8 cellular contexts compared by ENCODE assay signal in the genomic region with DNA sequence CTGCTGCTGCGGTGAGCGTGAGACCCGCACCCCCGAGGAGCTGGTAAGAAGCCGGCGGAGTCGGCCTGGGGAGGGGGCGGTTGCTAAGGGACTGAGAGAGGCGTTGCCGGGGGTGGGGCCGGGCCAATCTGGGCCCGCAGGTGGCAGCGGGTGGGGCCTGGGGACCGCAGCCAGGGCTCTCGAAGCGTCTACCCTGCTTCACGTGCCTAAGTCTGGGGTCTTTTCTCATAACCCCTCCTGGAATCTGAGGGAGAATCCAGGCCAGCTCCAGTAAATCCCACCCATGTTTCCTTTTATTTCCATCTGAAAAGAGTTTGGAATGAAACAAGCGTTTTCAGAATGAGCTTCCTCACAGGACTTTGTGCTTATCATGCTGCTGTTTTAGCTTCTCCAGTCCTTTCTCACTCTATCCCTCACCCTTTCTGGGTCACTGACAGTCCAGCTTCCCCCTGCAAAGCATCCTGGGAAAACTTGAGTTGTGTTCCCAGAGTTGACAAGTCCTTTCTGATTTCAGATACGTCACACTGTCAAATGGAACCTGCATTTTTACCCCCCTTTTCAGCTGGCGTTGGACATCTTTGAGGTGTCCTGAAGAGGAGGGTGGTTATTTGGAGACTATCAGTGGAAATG. TPM values are rescaled to one million over a fixed set of nuclear protein-coding genes. Genes with fewer than 3 reads are reported as not detected.
DNase-seq lines count a peak whose midpoint lies in the region; ATAC-seq and TF ChIP-seq lines count a peak whose summit lies in the region.

No MANE protein-coding gene starts in this region.

- H3K9me3 Mint-ChIP-seq in memory B cell: no peaks in the 10 kb centered on the region

- H3K27me3 Mint-ChIP-seq in memory B cell: no peaks in the 10 kb centered on the region

- no peak for TF ChIP-seq POLR2A in transverse colon (IDR thresholded peaks at IDR 0.05)

- 0% methylated on average over 5 to 19 of the region's 20 CpGs for WGBS in transverse colon (ENCODE audit: low coverage in 1 of 2), 2 donors

- H3K27me3 ChIP-seq in transverse colon: no peaks in the 10 kb centered on the region

- DNase-seq in AG10803 (ENCODE audit: low read depth): peak; percentile 57
- DNase-seq in OCI-M1 (lab: John Stamatoyannopoulos, UW): peak; percentile 81
- DNase-seq in dermis blood vessel endothelial cell: peak; percentile 41
- no peak for DNase-seq in memory B cell (ENCODE audit: low spot score in 2 of 2)
- DNase-seq in transverse colon: no peak
- DNase-seq in NCI-H128 (lab: John Stamatoyannopoulos, UW; ENCODE audit: unreplicated experiment): no peak

- in situ Hi-C loops in transverse colon (cut with MboI; ENCODE audit: low pct_ligation_motif_present in 1 of 4, low pct_unique_long_range_greater_than_20kb in 1 of 4, low sequenced_read_pairs in 3 of 4): no loop called here

- peaks cover 0 to 7% (median 0%) of the 10 kb centered on the region in 4 donors for H3K36me3 ChIP-seq in transverse colon

- intact Hi-C loops in transverse colon (cut with DNase I; ENCODE audit: low total_unique reads): loop anchor here (10.0 kb wide), 1 partner anchor 72 kb away; the partner anchor contains the start of gene AGTRAP

- no peaks in the 10 kb centered on the region for H3K9me3 ChIP-seq in transverse colon

- TF ChIP-seq EP300 in transverse colon (IDR thresholded peaks at IDR 0.05; ENCODE audit: low read depth): no peak

- peaks cover 46% of the 10 kb centered on the region for H3K4me1 Mint-ChIP-seq in memory B cell

- H3K4me1 ChIP-seq in transverse colon: peaks cover 23 to 58% (median 39%) of the 10 kb centered on the region in 4 donors

- H3K27ac ChIP-seq in transverse colon: peak overlapping the region; percentile 94 to 98 (median 96)

- H3K27ac Mint-ChIP-seq in memory B cell: peak overlapping the region; percentile 94

- H3K36me3 Mint-ChIP-seq in memory B cell: peaks cover 8% of the 10 kb centered on the region

- peak; percentile 11 for ATAC-seq in GM18508 (IDR thresholded peaks at IDR 0.05; ENCODE audit: insufficient read depth, unreplicated experiment)
- ATAC-seq in HG02938 (IDR thresholded peaks at IDR 0.05; ENCODE audit: unreplicated experiment): peak; percentile 37
- ATAC-seq in memory B cell (ENCODE audit: low read depth): peak; percentile 64

- TF ChIP-seq CTCF in AG10803 (conservative IDR thresholded peaks at IDR 0.05; ENCODE audit: low read length) (no peak), transverse colon (IDR thresholded peaks at IDR 0.05) (no peak)

- H3K4me3 Mint-ChIP-seq in memory B cell: peak overlapping the region; percentile 94

- H3K4me3 ChIP-seq in AG10803 (ENCODE audit: low read length): peak overlapping the region; percentile 93
- peak overlapping the region; percentile 50 to 75 (median 71) for H3K4me3 ChIP-seq in transverse colon

RNA-seq across cellular contexts. Expression of gene CLCN6, which starts 0.4 kb away (rescaled TPM):
- total RNA-seq in dermis blood vessel endothelial cell (13.9 and 19.9 TPM in 2 replicates), transverse colon (100 to 1,000 TPM in 1 of 4 donors, 10 to 100 TPM in 3; 14.0 to 184 (median 30.7) TPM)

RNA-seq across cellular contexts. Expression of gene MTHFR, which starts 0.7 kb away (rescaled TPM):
- total RNA-seq in dermis blood vessel endothelial cell (46.3 and 52.4 TPM in 2 replicates), transverse colon (100 to 1,000 TPM in 1 of 4 donors, 10 to 100 TPM in 3; 42.8 to 141 (median 48.3) TPM)

RNA-seq across cellular contexts. Expression of gene NPPA, which starts 41.2 kb away (rescaled TPM):
- total RNA-seq in dermis blood vessel endothelial cell: not detected in 2 replicates
- total RNA-seq in transverse colon: not detected

RNA-seq across cellular contexts. Expression of gene C1orf167, which starts 44.4 kb away (rescaled TPM):
- total RNA-seq in dermis blood vessel endothelial cell: 0.05 TPM in 1 of 2 replicates, not detected in the other
- under 1 TPM in 1 of 4 donors, not detected in 3; 0.48 TPM for total RNA-seq in transverse colon

RNA-seq across cellular contexts. Expression of gene NPPB, which starts 52.3 kb away (rescaled TPM):
- not detected in 2 replicates for total RNA-seq in dermis blood vessel endothelial cell
- not detected for total RNA-seq in transverse colon

Comparison
In these comparisons a context has a peak if more than half of its experiments do, and no peak if none do; other contexts are left out.
1. DNase-seq: peak in AG10803 (single experiment), OCI-M1 (single experiment) and dermis blood vessel endothelial cell (single experiment); none in memory B cell (0 of 2), transverse colon (single experiment) and NCI-H128 (single experiment).
2. ATAC-seq: peak in every context shown above with its lines; median percentile 64 in memory B cell; 37 in HG02938; 11 in GM18508.